21 cellular contexts compared by ENCODE assay signal in the genomic region with DNA sequence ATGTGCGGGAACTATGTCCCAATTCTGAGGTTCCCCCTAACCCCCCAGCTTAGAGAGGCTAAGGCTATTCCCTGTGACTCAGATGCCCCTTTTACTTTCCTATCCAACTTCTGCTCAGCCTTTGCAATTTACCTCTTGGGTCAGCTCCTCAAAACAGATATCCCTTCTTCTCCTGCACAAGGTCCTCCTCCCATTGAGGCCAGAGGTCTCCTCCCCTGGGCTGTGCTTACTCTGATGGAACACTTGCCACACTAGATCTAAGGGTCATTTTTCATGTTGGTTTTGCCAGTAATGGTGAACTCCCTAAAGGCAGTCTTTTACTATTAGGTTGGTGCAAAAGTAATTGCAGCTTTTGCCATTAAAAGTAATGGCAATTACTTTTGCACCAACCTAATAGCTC. TPM values are rescaled to one million over a fixed set of nuclear protein-coding genes. Genes with fewer than 3 reads are reported as not detected.
DNase-seq lines count a peak whose midpoint lies in the region; ATAC-seq and TF ChIP-seq lines count a peak whose summit lies in the region.
"Had no signal": no experiment of that assay in that cellular context is flagged by ENCODE, and none has a peak within 500 bp of the region (broad histone marks: within the 10 kb centered on the region; RNA-seq: fewer than 3 reads in every experiment).

No MANE protein-coding gene starts in this region.

- no peaks in the 10 kb centered on the region for H3K36me3 ChIP-seq in GM23338 (ENCODE audit: insufficient read depth)
- H3K36me3 ChIP-seq: BLaER1, HAP-1, SJCRH30 had no signal

- no peaks in the 10 kb centered on the region for H3F3A ChIP-seq in GM23338 (replicated peaks; ENCODE audit: low read depth)

- no peak for TF ChIP-seq CTCF in GM23338 (conservative IDR thresholded peaks at IDR 0.05; ENCODE audit: low read depth in 2 of 2)

- H3K4me1 ChIP-seq in GM23338 (ENCODE audit: insufficient read depth), result no peaks in the 10 kb centered on the region
- H3K4me1 ChIP-seq: A549, HAP-1, SJCRH30 had no signal

- H3K36me3 Mint-ChIP-seq in activated CD8-positive, alpha-beta memory T cell treated with anti-CD3 and anti-CD28 coated beads, Interleukin-2, amount 10 ng/mL, durations not matched to agents 7 days and 5 days, result no peaks in the 10 kb centered on the region
- H3K36me3 Mint-ChIP-seq in GM23338 (ENCODE audit: low read depth), result no peaks in the 10 kb centered on the region
- no peaks in the 10 kb centered on the region for H3K36me3 Mint-ChIP-seq in effector memory CD8-positive, alpha-beta T cell (ENCODE audit: insufficient read depth)
- no peaks in the 10 kb centered on the region for H3K36me3 Mint-ChIP-seq in stimulated activated naive B cell treated with anti-CD40 and anti-IgM and Interleukin-4, amounts not matched to agents 10 μg/mL and 1 μg/mL and 100 μg/mL, for 72 hours

- CTCF ChIA-PET in activated CD8-positive, alpha-beta memory T cell treated with anti-CD3 and anti-CD28 coated beads, Interleukin-2, amount 10 ng/mL, durations not matched to agents 7 days and 5 days (lab: Charles Lee), result interaction anchor here (0.6 to 2.5 kb wide), 4 partner anchors 29 to 57 kb away, joined by 3 to 12 read pairs (median 5); no protein-coding TSS in a partner anchor

- H3K9me3 Mint-ChIP-seq in activated CD8-positive, alpha-beta memory T cell treated with anti-CD3 and anti-CD28 coated beads, Interleukin-2, amount 10 ng/mL, durations not matched to agents 7 days and 5 days (ENCODE audit: low read depth), result no peaks in the 10 kb centered on the region
- no peaks in the 10 kb centered on the region for H3K9me3 Mint-ChIP-seq in GM23338
- peaks cover 0 to 3% of the 10 kb centered on the region in 2 donors for H3K9me3 Mint-ChIP-seq in effector memory CD8-positive, alpha-beta T cell
- no peaks in the 10 kb centered on the region for H3K9me3 Mint-ChIP-seq in stimulated activated naive B cell treated with anti-CD40 and anti-IgM and Interleukin-4, amounts not matched to agents 10 μg/mL and 1 μg/mL and 100 μg/mL, for 72 hours

- peaks cover 68% of the 10 kb centered on the region for H3K27me3 Mint-ChIP-seq in activated CD8-positive, alpha-beta memory T cell treated with anti-CD3 and anti-CD28 coated beads, Interleukin-2, amount 10 ng/mL, durations not matched to agents 7 days and 5 days
- H3K27me3 Mint-ChIP-seq in GM23338 (ENCODE audit: insufficient read depth, low read depth, poor library complexity), result peaks cover 2% of the 10 kb centered on the region
- no peaks in the 10 kb centered on the region for H3K27me3 Mint-ChIP-seq in effector memory CD8-positive, alpha-beta T cell
- peaks cover 0 to 6% of the 10 kb centered on the region in 2 donors for H3K27me3 Mint-ChIP-seq in stimulated activated naive B cell treated with anti-CD40 and anti-IgM and Interleukin-4, amounts not matched to agents 10 μg/mL and 1 μg/mL and 100 μg/mL, for 72 hours

- H3K4me2 ChIP-seq in GM23338, result no peak overlapping the region
- H3K4me2 ChIP-seq: A549, BLaER1 had no signal

- no peak for ATAC-seq in activated CD8-positive, alpha-beta memory T cell treated with anti-CD3 and anti-CD28 coated beads, Interleukin-2, amount 10 ng/mL, durations not matched to agents 7 days and 5 days
- no peak for ATAC-seq in GM23338
- ATAC-seq in effector memory CD8-positive, alpha-beta T cell (replicated peaks), result no peak
- no peak for ATAC-seq in stimulated activated naive B cell treated with anti-CD40 and anti-IgM and Interleukin-4, amounts not matched to agents 10 μg/mL and 1 μg/mL and 100 μg/mL, for 72 hours (replicated peaks)
- ATAC-seq: A549, Panc1 had no signal

- no peaks in the 10 kb centered on the region for H3K79me2 ChIP-seq in GM23338 (replicated peaks; ENCODE audit: insufficient read depth)

- peaks cover 30% of the 10 kb centered on the region for H3K4me1 Mint-ChIP-seq in activated CD8-positive, alpha-beta memory T cell treated with anti-CD3 and anti-CD28 coated beads, Interleukin-2, amount 10 ng/mL, durations not matched to agents 7 days and 5 days
- H3K4me1 Mint-ChIP-seq in GM23338, result peaks cover 3% of the 10 kb centered on the region; the same call in 1 of the 3 replicates
- H3K4me1 Mint-ChIP-seq in effector memory CD8-positive, alpha-beta T cell (ENCODE audit: low read depth in 2 of 2), result peaks cover 51 to 59% of the 10 kb centered on the region in 2 donors
- H3K4me1 Mint-ChIP-seq in stimulated activated naive B cell treated with anti-CD40 and anti-IgM and Interleukin-4, amounts not matched to agents 10 μg/mL and 1 μg/mL and 100 μg/mL, for 72 hours, result peaks cover 15 to 35% of the 10 kb centered on the region in 2 donors

- no peak overlapping the region for H3K4me3 Mint-ChIP-seq in activated CD8-positive, alpha-beta memory T cell treated with anti-CD3 and anti-CD28 coated beads, Interleukin-2, amount 10 ng/mL, durations not matched to agents 7 days and 5 days
- no peak overlapping the region for H3K4me3 Mint-ChIP-seq in GM23338
- peak overlapping the region; percentile 76 to 91 for H3K4me3 Mint-ChIP-seq in effector memory CD8-positive, alpha-beta T cell
- H3K4me3 Mint-ChIP-seq in stimulated activated naive B cell treated with anti-CD40 and anti-IgM and Interleukin-4, amounts not matched to agents 10 μg/mL and 1 μg/mL and 100 μg/mL, for 72 hours, result no peak overlapping the region

- peak overlapping the region; percentile 67 for H3K27ac Mint-ChIP-seq in activated CD8-positive, alpha-beta memory T cell treated with anti-CD3 and anti-CD28 coated beads, Interleukin-2, amount 10 ng/mL, durations not matched to agents 7 days and 5 days
- no peak overlapping the region for H3K27ac Mint-ChIP-seq in GM23338
- peak overlapping the region; percentile 75 to 91 for H3K27ac Mint-ChIP-seq in effector memory CD8-positive, alpha-beta T cell
- H3K27ac Mint-ChIP-seq in stimulated activated naive B cell treated with anti-CD40 and anti-IgM and Interleukin-4, amounts not matched to agents 10 μg/mL and 1 μg/mL and 100 μg/mL, for 72 hours, result peak overlapping the region; percentile 20

- H4K20me1 ChIP-seq in GM23338 (replicated peaks; ENCODE audit: insufficient read depth), result no peaks in the 10 kb centered on the region
- H4K20me1 ChIP-seq: BLaER1 had no signal

- H3K27ac ChIP-seq in GM23338 (ENCODE audit: low read depth), result no peak overlapping the region
- H3K27ac ChIP-seq: A549, BLaER1, SJCRH30 had no signal

- no peak for DNase-seq in activated CD8-positive, alpha-beta memory T cell treated with anti-CD3 and anti-CD28 coated beads, Interleukin-2, amount 10 ng/mL, durations not matched to agents 7 days and 5 days
- DNase-seq in activated CD8-positive, alpha-beta memory T cell treated with anti-CD3 and anti-CD28 coated beads, Interleukin-2, amount 50 U/mL, for 48 hours, result no peak
- DNase-seq in GM23338 (ENCODE audit: low spot score) (no peak), NCI-H748 treated with DMSO at 0.1 percent for 48 hours (lab: John Stamatoyannopoulos, UW) (no peak), NCI-H128 (lab: John Stamatoyannopoulos, UW; ENCODE audit: unreplicated experiment) (no peak)
- no peak for DNase-seq in effector memory CD8-positive, alpha-beta T cell
- no peak for DNase-seq in stimulated activated naive B cell treated with anti-CD40 and anti-IgM and Interleukin-4, amounts not matched to agents 10 μg/mL and 1 μg/mL and 100 μg/mL, for 72 hours
- DNase-seq: DMS79 treated with DMSO at 0.1 percent for 48 hours, IMR-90, Karpas-422, NCI-H1048, NCI-H146, NCI-H2029 treated with DMSO at 0.1 percent for 48 hours, NCI-H2171, NCI-H526, SJCRH30 had no signal

- no peaks in the 10 kb centered on the region for H3K9me2 ChIP-seq in GM23338 (ENCODE audit: insufficient read depth)

- H3K4me3 ChIP-seq in GM23338, result no peak overlapping the region
- H3K4me3 ChIP-seq: A549, BLaER1, HAP-1, SJCRH30 had no signal

- H3K27me3 ChIP-seq in GM23338 (ENCODE audit: insufficient read depth), result no peaks in the 10 kb centered on the region
- H3K27me3 ChIP-seq: BLaER1, SJCRH30 had no signal

- peak overlapping the region; percentile 14; the same call in 1 of the 2 replicates for H2AFZ ChIP-seq in GM23338

TF ChIP-seq in GM23338, 12 proteins besides CTCF, POLR2A, EP300 and RAD21 (continues in another document):
- TF ChIP-seq, protein P1, sequence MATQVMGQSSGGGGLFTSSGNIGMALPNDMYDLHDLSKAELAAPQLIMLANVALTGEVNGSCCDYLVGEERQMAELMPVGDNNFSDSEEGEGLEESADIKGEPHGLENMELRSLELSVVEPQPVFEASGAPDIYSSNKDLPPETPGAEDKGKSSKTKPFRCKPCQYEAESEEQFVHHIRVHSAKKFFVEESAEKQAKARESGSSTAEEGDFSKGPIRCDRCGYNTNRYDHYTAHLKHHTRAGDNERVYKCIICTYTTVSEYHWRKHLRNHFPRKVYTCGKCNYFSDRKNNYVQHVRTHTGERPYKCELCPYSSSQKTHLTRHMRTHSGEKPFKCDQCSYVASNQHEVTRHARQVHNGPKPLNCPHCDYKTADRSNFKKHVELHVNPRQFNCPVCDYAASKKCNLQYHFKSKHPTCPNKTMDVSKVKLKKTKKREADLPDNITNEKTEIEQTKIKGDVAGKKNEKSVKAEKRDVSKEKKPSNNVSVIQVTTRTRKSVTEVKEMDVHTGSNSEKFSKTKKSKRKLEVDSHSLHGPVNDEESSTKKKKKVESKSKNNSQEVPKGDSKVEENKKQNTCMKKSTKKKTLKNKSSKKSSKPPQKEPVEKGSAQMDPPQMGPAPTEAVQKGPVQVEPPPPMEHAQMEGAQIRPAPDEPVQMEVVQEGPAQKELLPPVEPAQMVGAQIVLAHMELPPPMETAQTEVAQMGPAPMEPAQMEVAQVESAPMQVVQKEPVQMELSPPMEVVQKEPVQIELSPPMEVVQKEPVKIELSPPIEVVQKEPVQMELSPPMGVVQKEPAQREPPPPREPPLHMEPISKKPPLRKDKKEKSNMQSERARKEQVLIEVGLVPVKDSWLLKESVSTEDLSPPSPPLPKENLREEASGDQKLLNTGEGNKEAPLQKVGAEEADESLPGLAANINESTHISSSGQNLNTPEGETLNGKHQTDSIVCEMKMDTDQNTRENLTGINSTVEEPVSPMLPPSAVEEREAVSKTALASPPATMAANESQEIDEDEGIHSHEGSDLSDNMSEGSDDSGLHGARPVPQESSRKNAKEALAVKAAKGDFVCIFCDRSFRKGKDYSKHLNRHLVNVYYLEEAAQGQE (IDR thresholded peaks at IDR 0.05; ENCODE audit: unreplicated experiment), result no peak

RNA-seq across cellular contexts. Expression of gene XIRP1, which starts 41.6 kb away (rescaled TPM):
- total RNA-seq in activated CD8-positive, alpha-beta memory T cell treated with anti-CD3 and anti-CD28 coated beads, Interleukin-2, amount 10 ng/mL, durations not matched to agents 7 days and 5 days, result 1 to 10 TPM in 1 of 2 experiments, under 1 TPM in 1; 0.06 to 1.0 TPM
- not detected in 2 replicates for total RNA-seq in GM23338 (2014; rRNA removed; shearing (Covaris generic))
- polyA plus RNA-seq in GM23338 (2016; fragmentation: Nextera tagmentation; extraction: Ambion mirVana), result 0.03 TPM in 1 of 2 replicates, not detected in the other
- total RNA-seq: MCF 10A had no signal
- polyA plus RNA-seq: A549 had no signal

RNA-seq across cellular contexts. Expression of gene CX3CR1, which starts 45.8 kb away (rescaled TPM):
- 1 to 10 TPM in 1 of 2 experiments, under 1 TPM in 1; 0.41 to 3.7 TPM for total RNA-seq in activated CD8-positive, alpha-beta memory T cell treated with anti-CD3 and anti-CD28 coated beads, Interleukin-2, amount 10 ng/mL, durations not matched to agents 7 days and 5 days
- total RNA-seq in GM23338 (2014; rRNA removed; shearing (Covaris generic)), result 0.24 TPM in 1 of 2 replicates, not detected in the other
- polyA plus RNA-seq in GM23338 (2016; fragmentation: Nextera tagmentation; extraction: Ambion mirVana), result 0.42 TPM in 1 of 2 replicates, not detected in the other
- total RNA-seq: IMR-90, MCF 10A, SJCRH30 had no signal
- polyA plus RNA-seq: IMR-90 had no signal

Comparison
In these comparisons a context has a peak if more than half of its experiments do, and no peak if none do; other contexts are left out.
1. H3K4me3 Mint-ChIP-seq: peak in effector memory CD8-positive, alpha-beta T cell (2 of 2); none in activated CD8-positive, alpha-beta memory T cell treated with anti-CD3 and anti-CD28 coated beads, Interleukin-2, amount 10 ng/mL, durations not matched to agents 7 days and 5 days (single experiment), GM23338 (single experiment) and stimulated activated naive B cell treated with anti-CD40 and anti-IgM and Interleukin-4, amounts not matched to agents 10 μg/mL and 1 μg/mL and 100 μg/mL, for 72 hours (0 of 2).